9 cellular contexts compared by ENCODE assay signal in the genomic region with DNA sequence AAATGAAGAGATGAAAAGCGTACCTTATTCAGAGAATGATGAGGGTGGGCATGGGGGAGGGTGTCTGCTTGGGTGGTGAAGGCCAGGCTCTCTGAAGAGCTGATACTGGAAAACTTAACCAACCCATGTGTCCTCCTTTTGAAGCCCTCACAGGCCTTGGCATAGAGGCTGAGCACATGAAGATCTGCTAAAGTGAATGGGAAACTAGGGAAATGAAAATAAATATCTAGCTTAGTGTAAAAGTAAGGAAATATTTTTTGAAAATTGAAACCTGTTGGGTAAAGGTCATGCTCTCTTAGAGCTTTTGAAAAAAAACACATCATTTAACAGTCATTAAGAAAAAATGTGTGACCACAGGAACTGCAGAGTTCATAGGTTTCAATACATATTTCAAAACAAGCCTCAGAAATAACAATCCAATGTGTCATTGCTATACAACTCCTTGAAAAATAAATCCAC. TPM values are rescaled to one million over a fixed set of nuclear protein-coding genes. Genes with fewer than 3 reads are reported as not detected.
DNase-seq lines count a peak whose midpoint lies in the region; ATAC-seq and TF ChIP-seq lines count a peak whose summit lies in the region.
"Had no signal": no experiment of that assay in that cellular context is flagged by ENCODE, and none has a peak within 500 bp of the region (broad histone marks: within the 10 kb centered on the region; RNA-seq: fewer than 3 reads in every experiment).

No MANE protein-coding gene starts in this region.

- no peak for TF ChIP-seq CTCF in osteoblast (IDR thresholded peaks at IDR 0.05; ENCODE audit: extremely low read depth, low read depth, low read length)

- H3K27me3 ChIP-seq in osteoblast (ENCODE audit: insufficient read depth, low read length) = no peaks in the 10 kb centered on the region
- H3K27me3 ChIP-seq in naive thymus-derived CD4-positive, alpha-beta T cell (ENCODE audit: control insufficient read depth in 2 of 2, insufficient read depth in 2 of 2, low read length in 2 of 2) = no peaks in the 10 kb centered on the region

- H3K4me2 ChIP-seq in osteoblast (ENCODE audit: insufficient read depth, low read length) = peak overlapping the region; percentile 41

- no peak overlapping the region for H3K27ac Mint-ChIP-seq in naive thymus-derived CD4-positive, alpha-beta T cell

- H3K27me3 Mint-ChIP-seq in naive thymus-derived CD4-positive, alpha-beta T cell = peaks cover 0 to 5% (median 0%) of the 10 kb centered on the region in 5 donors

- H3K4me1 Mint-ChIP-seq in naive thymus-derived CD4-positive, alpha-beta T cell = peaks cover 0 to 6% (median 0%) of the 10 kb centered on the region in 7 donors

- no peak overlapping the region for H3K4me3 Mint-ChIP-seq in naive thymus-derived CD4-positive, alpha-beta T cell

- no peaks in the 10 kb centered on the region for H4K20me1 ChIP-seq in osteoblast (ENCODE audit: insufficient read depth, low read length)

- intact Hi-C loops in naive thymus-derived CD4-positive, alpha-beta T cell (cut with micrococcal nuclease) = no loop called here

- no peaks in the 10 kb centered on the region for H3K9me3 ChIP-seq in osteoblast (ENCODE audit: low read depth, low read length)
- H3K9me3 ChIP-seq in naive thymus-derived CD4-positive, alpha-beta T cell (ENCODE audit: control insufficient read depth in 2 of 3, low read length in 3 of 3) = no peaks in the 10 kb centered on the region

- H3K4me1 ChIP-seq in osteoblast (ENCODE audit: insufficient read depth, low read length) = peaks cover 29% of the 10 kb centered on the region
- no peaks in the 10 kb centered on the region for H3K4me1 ChIP-seq in naive thymus-derived CD4-positive, alpha-beta T cell (ENCODE audit: control insufficient read depth in 2 of 2, insufficient read depth in 2 of 2, low read length in 2 of 2)

- no peak overlapping the region for H2AFZ ChIP-seq in osteoblast (ENCODE audit: low read length)

- CTCF ChIA-PET in naive thymus-derived CD4-positive, alpha-beta T cell (lab: Charles Lee) = interaction anchor here (0.6 kb wide), 1 partner anchor 14 kb away, joined by 4 read pairs; no protein-coding TSS in a partner anchor

- DNase-seq in SW480 (ENCODE audit: low spot score) (peak; percentile 70), osteoblast (ENCODE audit: insufficient read length, low spot score, missing footprints) (peak; percentile 79), C1 segment of cervical spinal cord (lab: John Stamatoyannopoulos, UW) (no peak), AML-193 (lab: John Stamatoyannopoulos, UW) (no peak)
- no peak for DNase-seq in naive thymus-derived CD4-positive, alpha-beta T cell
- DNase-seq: effector memory CD4-positive, alpha-beta T cell had no signal

- ATAC-seq in GM18868 (IDR thresholded peaks at IDR 0.05; ENCODE audit: unreplicated experiment) = peak; percentile 67
- ATAC-seq in HG02885 (IDR thresholded peaks at IDR 0.05; ENCODE audit: poor library complexity, unreplicated experiment) = peak; percentile 91
- no peak for ATAC-seq in naive thymus-derived CD4-positive, alpha-beta T cell
- ATAC-seq in GM21423 (IDR thresholded peaks at IDR 0.05; ENCODE audit: unreplicated experiment) = no peak

- no peaks in the 10 kb centered on the region for H3K36me3 ChIP-seq in osteoblast (ENCODE audit: insufficient read depth, low read length)
- no peaks in the 10 kb centered on the region for H3K36me3 ChIP-seq in naive thymus-derived CD4-positive, alpha-beta T cell (ENCODE audit: control insufficient read depth in 2 of 3, insufficient read depth in 3 of 3, low read length in 3 of 3)

- POLR2A ChIA-PET in naive thymus-derived CD4-positive, alpha-beta T cell (lab: Charles Lee) = no interaction called here

- H3K27ac ChIP-seq in osteoblast (ENCODE audit: low read depth, low read length) = peak overlapping the region; percentile 60
- no peak overlapping the region for H3K27ac ChIP-seq in naive thymus-derived CD4-positive, alpha-beta T cell (ENCODE audit: low read depth, low read length)

- no peaks in the 10 kb centered on the region for H3K36me3 Mint-ChIP-seq in naive thymus-derived CD4-positive, alpha-beta T cell

- H3K4me3 ChIP-seq in osteoblast (ENCODE audit: insufficient read depth, low read length) = no peak overlapping the region
- no peak overlapping the region for H3K4me3 ChIP-seq in naive thymus-derived CD4-positive, alpha-beta T cell (ENCODE audit: low read length)

- H3K79me2 ChIP-seq in osteoblast (ENCODE audit: insufficient read depth, low read length) = no peaks in the 10 kb centered on the region

- H3K9me3 Mint-ChIP-seq in naive thymus-derived CD4-positive, alpha-beta T cell = no peaks in the 10 kb centered on the region

RNA-seq across cellular contexts. Expression of gene RALGPS2, which starts 40.5 kb away (rescaled TPM):
- 40.2 and 48.0 TPM in 2 replicates for total RNA-seq in osteoblast
- 10 to 100 TPM in 4 of 5 experiments, 1 to 10 TPM in 1; 3.7 to 22.3 (median 18.2) TPM for total RNA-seq in naive thymus-derived CD4-positive, alpha-beta T cell
- 1 to 10 TPM; 7.7 to 9.3 TPM for polyA plus RNA-seq in naive thymus-derived CD4-positive, alpha-beta T cell

Comparison
In these comparisons a context has a peak if more than half of its experiments do, and no peak if none do; other contexts are left out.
1. ATAC-seq: peak in GM18868 (single experiment) and HG02885 (single experiment); none in naive thymus-derived CD4-positive, alpha-beta T cell (single experiment) and GM21423 (single experiment).
2. DNase-seq: peak in SW480 (single experiment) and osteoblast (single experiment); none in naive thymus-derived CD4-positive, alpha-beta T cell (0 of 9), C1 segment of cervical spinal cord (0 of 14) and AML-193 (0 of 2).